Comparison of ENCODE assay signal across 8 cellular contexts in the genomic region with DNA sequence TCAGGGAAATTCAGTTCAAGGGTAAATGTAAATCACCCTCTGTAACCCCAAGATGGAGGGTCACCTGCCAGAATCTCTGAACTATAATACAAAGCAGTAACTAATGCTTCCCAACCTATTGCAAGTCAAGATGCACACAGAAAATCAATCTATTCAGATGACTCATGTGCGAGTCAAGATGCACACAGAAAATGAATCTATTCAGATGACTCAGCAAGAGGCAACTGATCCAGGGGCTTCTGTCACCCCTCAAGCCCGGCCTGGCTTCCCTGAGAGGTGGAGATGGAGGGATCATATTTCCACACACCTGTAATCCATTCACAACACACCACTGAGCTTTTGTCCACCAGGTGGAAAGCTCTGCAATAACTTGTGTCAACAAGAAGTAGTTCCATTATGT. TPM values are rescaled to one million over a fixed set of nuclear protein-coding genes. Genes with fewer than 3 reads are reported as not detected.
DNase-seq lines count a peak whose midpoint lies in the region; ATAC-seq and TF ChIP-seq lines count a peak whose summit lies in the region.

No MANE protein-coding gene starts in this region.

- no peak overlapping the region for H2AFZ ChIP-seq in HCT116 (ENCODE audit: low read depth, low read length, poor library complexity, severe bottlenecking)

- peak overlapping the region; percentile 41; the same call in 1 of the 2 replicates for H3K27ac ChIP-seq in HCT116 (ENCODE audit: low read depth, low read length)
- no peak overlapping the region for H3K27ac ChIP-seq in brain microvascular endothelial cell
- no peak overlapping the region for H3K27ac ChIP-seq in suprapubic skin
- no peak overlapping the region for H3K27ac ChIP-seq in gastroesophageal sphincter

- in situ Hi-C loops in brain microvascular endothelial cell (cut with HindIII; ENCODE audit: low pct_ligation_motif_present, low sequenced_read_pairs): no loop called here

- TF ChIP-seq CTCF in AG10803 (conservative IDR thresholded peaks at IDR 0.05; ENCODE audit: low read length) (no peak), HCT116 (IDR thresholded peaks at IDR 0.05 in 2 of 3, conservative IDR thresholded peaks at IDR 0.05 in 1 of 3; ENCODE audit: borderline replicate concordance in 1 of 3, insufficient read depth in 1 of 3, low read depth in 2 of 3, low read length in 2 of 3) (peak in 2 of 3 experiments; percentile 32 to 35; a peak in 4 of 6 replicates), brain microvascular endothelial cell (IDR thresholded peaks at IDR 0.05; ENCODE audit: low read depth, low read length, missing control alignments) (peak; percentile 10), suprapubic skin (IDR thresholded peaks at IDR 0.05) (no peak), gastroesophageal sphincter (IDR thresholded peaks at IDR 0.05) (no peak)

- TF ChIP-seq EP300 in suprapubic skin (IDR thresholded peaks at IDR 0.05): no peak
- no peak for TF ChIP-seq EP300 in gastroesophageal sphincter (IDR thresholded peaks at IDR 0.05)

- H3K4me1 ChIP-seq in HCT116 (ENCODE audit: control insufficient read depth in 1 of 2, insufficient read depth in 2 of 2, low read length in 2 of 2): peaks cover 15 to 16% of the 10 kb centered on the region in 2 experiments
- H3K4me1 ChIP-seq in suprapubic skin: no peaks in the 10 kb centered on the region
- no peaks in the 10 kb centered on the region for H3K4me1 ChIP-seq in gastroesophageal sphincter

- RAD21 ChIA-PET in HCT116 (lab: Charles Lee; ENCODE audit: low non-redundant PET in 1 of 2, low total read pairs in 2 of 2, uncharacterized antibody in 2 of 2, unreplicated experiment in 2 of 2): no interaction called here

- POLR2A ChIA-PET in HCT116 (lab: Charles Lee): no interaction called here

- BruUV-seq in HCT116 (replicated peaks; lab: Mats Ljungman, UMichigan): no TSS peak

- H3K9me3 ChIP-seq in HCT116 (ENCODE audit: control insufficient read depth in 1 of 2, insufficient read depth in 1 of 2, low read depth in 1 of 2, low read length in 2 of 2) (no peaks in the 10 kb centered on the region; a peak in 1 of 4 replicates), suprapubic skin (no peaks in the 10 kb centered on the region), gastroesophageal sphincter (no peaks in the 10 kb centered on the region)

- TF ChIP-seq RAD21 in HCT116 (IDR thresholded peaks at IDR 0.05; ENCODE audit: low read depth): peak; percentile 46; the same call in 1 of the 2 replicates

- no peak overlapping the region for H3K9ac ChIP-seq in HCT116 (ENCODE audit: low read length)

- H3K36me3 ChIP-seq in HCT116 (ENCODE audit: control insufficient read depth in 1 of 2, insufficient read depth in 2 of 2, low read length in 2 of 2): no peaks in the 10 kb centered on the region
- no peaks in the 10 kb centered on the region for H3K36me3 ChIP-seq in brain microvascular endothelial cell (replicated peaks)
- no peaks in the 10 kb centered on the region for H3K36me3 ChIP-seq in suprapubic skin
- no peaks in the 10 kb centered on the region for H3K36me3 ChIP-seq in gastroesophageal sphincter

- peak; percentile 37 for DNase-seq in AG10803 (ENCODE audit: low read depth)
- peak; percentile 85 for DNase-seq in HCT116 (ENCODE audit: low read depth, low spot score)
- peak; percentile 88 for DNase-seq in NCI-H510A (lab: John Stamatoyannopoulos, UW)
- DNase-seq in brain microvascular endothelial cell: peak; percentile 52
- DNase-seq in suprapubic skin (ENCODE audit: low spot score in 2 of 2): no peak

- H3K4me2 ChIP-seq in HCT116 (ENCODE audit: low read length): peak overlapping the region; percentile 63

- H3K27me3 ChIP-seq in HCT116 (ENCODE audit: insufficient read depth, low read length) (no peaks in the 10 kb centered on the region), brain microvascular endothelial cell (replicated peaks) (no peaks in the 10 kb centered on the region), suprapubic skin (no peaks in the 10 kb centered on the region), gastroesophageal sphincter (no peaks in the 10 kb centered on the region)

- no peaks in the 10 kb centered on the region for H3K9me2 ChIP-seq in HCT116 (ENCODE audit: insufficient read depth)

- no peak for TF ChIP-seq POLR2A in HCT116 (IDR thresholded peaks at IDR 0.05; ENCODE audit: borderline replicate concordance, extremely low read depth, insufficient read depth, insufficient read length)
- no peak for TF ChIP-seq POLR2A in suprapubic skin (IDR thresholded peaks at IDR 0.05)
- no peak for TF ChIP-seq POLR2A in gastroesophageal sphincter (IDR thresholded peaks at IDR 0.05)

- H3K4me3 ChIP-seq in AG10803 (ENCODE audit: low read length): no peak overlapping the region
- H3K4me3 ChIP-seq in HCT116 (replicated peaks in 1 of 2; ENCODE audit: low read depth in 1 of 2, low read length in 2 of 2): peak overlapping the region in 1 of 2 experiments; percentile 21; a peak in 1 of 4 replicates
- H3K4me3 ChIP-seq in brain microvascular endothelial cell (ENCODE audit: low read depth, low read length): no peak overlapping the region
- no peak overlapping the region for H3K4me3 ChIP-seq in suprapubic skin
- no peak overlapping the region for H3K4me3 ChIP-seq in gastroesophageal sphincter

- no peaks in the 10 kb centered on the region for H3K79me2 ChIP-seq in HCT116 (ENCODE audit: insufficient read depth, low read length)

- H4K20me1 ChIP-seq in HCT116 (ENCODE audit: insufficient read depth): no peaks in the 10 kb centered on the region

- ATAC-seq in HCT116 (peak; percentile 93), HG02870 (IDR thresholded peaks at IDR 0.05; ENCODE audit: unreplicated experiment) (no peak), GM21423 (IDR thresholded peaks at IDR 0.05; ENCODE audit: unreplicated experiment) (no peak), gastroesophageal sphincter (no peak)

- CTCF ChIA-PET in HCT116 (lab: Charles Lee): no interaction called here

- intact Hi-C loops in HCT116 (cut with micrococcal nuclease): no loop called here

- 57% methylated on average over 2 of the region's 2 CpGs for WGBS in suprapubic skin
- 71 to 100% methylated on average over 1 to 2 of the region's 2 CpGs for WGBS in gastroesophageal sphincter (ENCODE audit: low coverage in 1 of 2), 2 donors

TF ChIP-seq in HCT116, 20 proteins besides CTCF, POLR2A, EP300 and RAD21 (continues in another document):
- no peak for TF ChIP-seq ZFX (IDR thresholded peaks at IDR 0.05)
- TF ChIP-seq, protein P1, sequence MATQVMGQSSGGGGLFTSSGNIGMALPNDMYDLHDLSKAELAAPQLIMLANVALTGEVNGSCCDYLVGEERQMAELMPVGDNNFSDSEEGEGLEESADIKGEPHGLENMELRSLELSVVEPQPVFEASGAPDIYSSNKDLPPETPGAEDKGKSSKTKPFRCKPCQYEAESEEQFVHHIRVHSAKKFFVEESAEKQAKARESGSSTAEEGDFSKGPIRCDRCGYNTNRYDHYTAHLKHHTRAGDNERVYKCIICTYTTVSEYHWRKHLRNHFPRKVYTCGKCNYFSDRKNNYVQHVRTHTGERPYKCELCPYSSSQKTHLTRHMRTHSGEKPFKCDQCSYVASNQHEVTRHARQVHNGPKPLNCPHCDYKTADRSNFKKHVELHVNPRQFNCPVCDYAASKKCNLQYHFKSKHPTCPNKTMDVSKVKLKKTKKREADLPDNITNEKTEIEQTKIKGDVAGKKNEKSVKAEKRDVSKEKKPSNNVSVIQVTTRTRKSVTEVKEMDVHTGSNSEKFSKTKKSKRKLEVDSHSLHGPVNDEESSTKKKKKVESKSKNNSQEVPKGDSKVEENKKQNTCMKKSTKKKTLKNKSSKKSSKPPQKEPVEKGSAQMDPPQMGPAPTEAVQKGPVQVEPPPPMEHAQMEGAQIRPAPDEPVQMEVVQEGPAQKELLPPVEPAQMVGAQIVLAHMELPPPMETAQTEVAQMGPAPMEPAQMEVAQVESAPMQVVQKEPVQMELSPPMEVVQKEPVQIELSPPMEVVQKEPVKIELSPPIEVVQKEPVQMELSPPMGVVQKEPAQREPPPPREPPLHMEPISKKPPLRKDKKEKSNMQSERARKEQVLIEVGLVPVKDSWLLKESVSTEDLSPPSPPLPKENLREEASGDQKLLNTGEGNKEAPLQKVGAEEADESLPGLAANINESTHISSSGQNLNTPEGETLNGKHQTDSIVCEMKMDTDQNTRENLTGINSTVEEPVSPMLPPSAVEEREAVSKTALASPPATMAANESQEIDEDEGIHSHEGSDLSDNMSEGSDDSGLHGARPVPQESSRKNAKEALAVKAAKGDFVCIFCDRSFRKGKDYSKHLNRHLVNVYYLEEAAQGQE (IDR thresholded peaks at IDR 0.05; ENCODE audit: low read depth): no peak
- peak; percentile 68 for TF ChIP-seq SRF (IDR thresholded peaks at IDR 0.05; ENCODE audit: low read depth)
- peak; percentile 85 for TF ChIP-seq SP1 (IDR thresholded peaks at IDR 0.05; ENCODE audit: low read depth)
- TF ChIP-seq, protein P2, sequence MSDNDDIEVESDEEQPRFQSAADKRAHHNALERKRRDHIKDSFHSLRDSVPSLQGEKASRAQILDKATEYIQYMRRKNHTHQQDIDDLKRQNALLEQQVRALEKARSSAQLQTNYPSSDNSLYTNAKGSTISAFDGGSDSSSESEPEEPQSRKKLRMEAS (IDR thresholded peaks at IDR 0.05): peak; percentile 39
- TF ChIP-seq ELF1 (IDR thresholded peaks at IDR 0.05; ENCODE audit: borderline replicate concordance, low read depth): no peak
- no peak for TF ChIP-seq TCF7L2 (IDR thresholded peaks at IDR 0.05; ENCODE audit: borderline replicate concordance, extremely low read depth, insufficient read depth, insufficient read length)
- TF ChIP-seq EZH2phosphoT487 (IDR thresholded peaks at IDR 0.05; ENCODE audit: borderline replicate concordance): no peak
- peak; percentile 98 for TF ChIP-seq FOSL1 (IDR thresholded peaks at IDR 0.05; ENCODE audit: low read depth)
- TF ChIP-seq EGR1 (IDR thresholded peaks at IDR 0.05; ENCODE audit: low read depth): no peak
- TF ChIP-seq YY1 (IDR thresholded peaks at IDR 0.05; ENCODE audit: extremely low read depth, insufficient replicate concordance, low read depth, low read length): no peak

RNA-seq across cellular contexts. Expression of a gene that starts 17.4 kb away (rescaled TPM):
- total RNA-seq in HCT116 (2021; ENCODE audit: unreplicated experiment) (7.1 TPM), suprapubic skin (10 to 100 TPM; 11.3 to 23.9 (median 18.3) TPM), gastroesophageal sphincter (1 to 10 TPM; 1.9 to 3.8 (median 2.8) TPM)
- 4.2 and 6.0 TPM in 2 replicates for polyA plus RNA-seq in HCT116 (2012)

Comparison
In these comparisons a context has a peak if more than half of its experiments do, and no peak if none do; other contexts are left out.
1. DNase-seq: peak in AG10803 (single experiment), HCT116 (single experiment), NCI-H510A (single experiment) and brain microvascular endothelial cell (single experiment); none in suprapubic skin (0 of 2).
2. CTCF ChIP-seq: peak in HCT116 (2 of 3) and brain microvascular endothelial cell (single experiment); none in AG10803 (single experiment), suprapubic skin (0 of 2) and gastroesophageal sphincter (0 of 4).